Comparison of ENCODE assay signal across 35 cellular contexts in the genomic region with DNA sequence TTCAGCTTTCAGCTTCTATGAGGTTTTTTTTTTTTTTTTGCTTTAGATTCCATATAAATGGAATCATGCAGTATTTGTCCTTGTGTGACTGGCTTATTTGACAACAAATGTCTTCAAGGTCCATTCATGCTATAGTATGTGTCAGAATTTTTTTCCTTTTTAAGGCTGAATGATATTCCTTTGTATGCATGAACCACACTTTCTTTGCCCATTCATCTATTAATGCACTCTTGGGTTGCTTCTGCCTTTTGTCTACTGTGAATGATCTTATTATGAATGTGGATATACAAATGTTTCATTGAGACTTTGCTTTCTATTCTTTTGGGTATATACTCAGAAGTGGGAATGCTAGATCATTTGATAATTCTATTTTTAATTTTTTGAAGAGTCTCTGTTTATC. TPM values are rescaled to one million over a fixed set of nuclear protein-coding genes. Genes with fewer than 3 reads are reported as not detected.
"Had no signal": no experiment of that assay in that cellular context is flagged by ENCODE, and none has a peak within 500 bp of the region (broad histone marks: within the 10 kb centered on the region; RNA-seq: fewer than 3 reads in every experiment).

No MANE protein-coding gene starts in this region.

- H3K27ac Mint-ChIP-seq: activated naive CD4-positive, alpha-beta T cell treated with anti-CD3 and anti-CD28 coated beads for 36 hours; activated naive CD4-positive, alpha-beta T cell treated with anti-CD3 and anti-CD28 coated beads, Interleukin-2, amount 10 ng/mL, durations not matched to agents 7 days and 5 days; activated naive CD4-positive, alpha-beta T cell treated with anti-CD3 and anti-CD28 coated beads, Interleukin-2, amount 50 U/mL, for 24 hours; activated naive CD4-positive, alpha-beta T cell treated with anti-CD3 and anti-CD28 coated beads, Interleukin-2, amount 50 U/mL, for 72 hours; activated naive CD8-positive, alpha-beta T cell; activated naive CD8-positive, alpha-beta T cell treated with anti-CD3 and anti-CD28 coated beads for 36 hours; activated naive CD8-positive, alpha-beta T cell treated with anti-CD3 and anti-CD28 coated beads, Interleukin-2, amount 10 ng/mL, durations not matched to agents 7 days and 5 days; activated naive CD8-positive, alpha-beta T cell treated with anti-CD3 and anti-CD28 coated beads, Interleukin-2, amount 50 U/mL, for 24 hours; activated T-cell treated with anti-CD3 and anti-CD28 coated beads, Interleukin-2, amount 50 U/mL, for 24 hours; activated T-cell treated with anti-CD3 and anti-CD28 coated beads, Interleukin-2, amount 50 U/mL, for 72 hours; activated T-helper 1 cell treated with anti-CD3 and anti-CD28 coated beads, Interleukin-12 subunit alpha, Interleukin-12 subunit beta, Interleukin-2, Interleukin-4 antibody, amounts not matched to agents 30 ng/mL and 10 ng/mL and 1 ng/mL, durations not matched to agents 14 hours and 24 hours and 36 hours; activated T-helper 17 cell treated with anti-CD3 and anti-CD28 coated beads, Interleukin-2, amount 50 U/mL, for 72 hours; activated T-helper 2 cell treated with anti-CD3 and anti-CD28 coated beads, Interferon-gamma antibody, Interleukin-2, Interleukin-4, amounts not matched to agents 10 μg/mL and 5 μg/mL and 100 μg/mL, durations not matched to agents 14 hours and 24 hours and 36 hours had no signal

- DNase-seq: activated effector memory CD4-positive, alpha-beta T cell treated with anti-CD3 and anti-CD28 coated beads, Interleukin-2, amount 50 U/mL, for 16 hours; activated effector memory CD4-positive, alpha-beta T cell treated with Interleukin-2 at 50 U/mL for 16 hours; activated gamma-delta T cell; activated gamma-delta T cell treated with Interleukin-2 at 50 U/mL for 16 hours; activated naive CD4-positive, alpha-beta T cell; activated naive CD4-positive, alpha-beta T cell treated with anti-CD3 and anti-CD28 coated beads for 36 hours; activated naive CD4-positive, alpha-beta T cell treated with anti-CD3 and anti-CD28 coated beads, Interleukin-2, amount 10 ng/mL, durations not matched to agents 7 days and 5 days; activated naive CD4-positive, alpha-beta T cell treated with anti-CD3 and anti-CD28 coated beads, Interleukin-2, amount 50 U/mL, for 16 hours; activated naive CD4-positive, alpha-beta T cell treated with Interleukin-2 at 50 U/mL for 16 hours; activated naive CD8-positive, alpha-beta T cell treated with anti-CD3 and anti-CD28 coated beads for 36 hours; activated naive CD8-positive, alpha-beta T cell treated with anti-CD3 and anti-CD28 coated beads, Interleukin-2, amount 10 ng/mL, durations not matched to agents 7 days and 5 days; activated naive CD8-positive, alpha-beta T cell treated with anti-CD3 and anti-CD28 coated beads, Interleukin-2, amount 50 U/mL, for 24 hours; activated T-cell treated with anti-CD3 and anti-CD28 coated beads, Interleukin-2, amount 50 U/mL, for 1 hour; activated T-cell treated with anti-CD3 and anti-CD28 coated beads, Interleukin-2, amount 50 U/mL, for 24 hours; activated T-cell treated with anti-CD3 and anti-CD28 coated beads, Interleukin-2, amount 50 U/mL, for 4 hours; activated T-cell treated with anti-CD3 and anti-CD28 coated beads, Interleukin-2, amount 50 U/mL, for 48 hours; activated T-cell treated with anti-CD3 and anti-CD28 coated beads, Interleukin-2, amount 50 U/mL, for 72 hours; amniotic stem cell; amygdala; anterior cingulate cortex; aorta; body of pancreas; brain microvascular endothelial cell; caudate nucleus; central memory CD4-positive, alpha-beta T cell; cerebellar nuclear complex had no signal

- H3K9me3 Mint-ChIP-seq: activated naive CD4-positive, alpha-beta T cell treated with anti-CD3 and anti-CD28 coated beads for 36 hours; activated naive CD4-positive, alpha-beta T cell treated with anti-CD3 and anti-CD28 coated beads, Interleukin-2, amount 10 ng/mL, durations not matched to agents 7 days and 5 days; activated naive CD4-positive, alpha-beta T cell treated with anti-CD3 and anti-CD28 coated beads, Interleukin-2, amount 50 U/mL, for 24 hours; activated naive CD4-positive, alpha-beta T cell treated with anti-CD3 and anti-CD28 coated beads, Interleukin-2, amount 50 U/mL, for 72 hours; activated naive CD8-positive, alpha-beta T cell treated with anti-CD3 and anti-CD28 coated beads for 36 hours; activated naive CD8-positive, alpha-beta T cell treated with anti-CD3 and anti-CD28 coated beads, Interleukin-2, amount 10 ng/mL, durations not matched to agents 7 days and 5 days; activated naive CD8-positive, alpha-beta T cell treated with anti-CD3 and anti-CD28 coated beads, Interleukin-2, amount 50 U/mL, for 24 hours; activated T-cell treated with anti-CD3 and anti-CD28 coated beads, Interleukin-2, amount 50 U/mL, for 24 hours; activated T-cell treated with anti-CD3 and anti-CD28 coated beads, Interleukin-2, amount 50 U/mL, for 4 hours; activated T-cell treated with anti-CD3 and anti-CD28 coated beads, Interleukin-2, amount 50 U/mL, for 72 hours; activated T-helper 1 cell treated with anti-CD3 and anti-CD28 coated beads, Interleukin-12 subunit alpha, Interleukin-12 subunit beta, Interleukin-2, Interleukin-4 antibody, amounts not matched to agents 30 ng/mL and 10 ng/mL and 1 ng/mL, durations not matched to agents 14 hours and 24 hours and 36 hours; activated T-helper 17 cell treated with anti-CD3 and anti-CD28 coated beads, Interleukin-2, amount 50 U/mL, for 72 hours; activated T-helper 2 cell treated with anti-CD3 and anti-CD28 coated beads, Interferon-gamma antibody, Interleukin-2, Interleukin-4, amounts not matched to agents 10 μg/mL and 5 μg/mL and 100 μg/mL, durations not matched to agents 14 hours and 24 hours and 36 hours; brain; central memory CD8-positive, alpha-beta T cell had no signal

- H3K36me3 Mint-ChIP-seq: activated naive CD4-positive, alpha-beta T cell treated with anti-CD3 and anti-CD28 coated beads, Interleukin-2, amount 10 ng/mL, durations not matched to agents 7 days and 5 days; activated naive CD4-positive, alpha-beta T cell treated with anti-CD3 and anti-CD28 coated beads, Interleukin-2, amount 50 U/mL, for 24 hours; activated naive CD4-positive, alpha-beta T cell treated with anti-CD3 and anti-CD28 coated beads, Interleukin-2, amount 50 U/mL, for 72 hours; activated naive CD8-positive, alpha-beta T cell; activated naive CD8-positive, alpha-beta T cell treated with anti-CD3 and anti-CD28 coated beads for 36 hours; activated naive CD8-positive, alpha-beta T cell treated with anti-CD3 and anti-CD28 coated beads, Interleukin-2, amount 10 ng/mL, durations not matched to agents 7 days and 5 days; brain had no signal

- ATAC-seq: activated naive CD4-positive, alpha-beta T cell treated with anti-CD3 and anti-CD28 coated beads, Interleukin-2, amount 50 U/mL, for 72 hours; activated naive CD8-positive, alpha-beta T cell treated with anti-CD3 and anti-CD28 coated beads, Interleukin-2, amount 50 U/mL, for 24 hours; activated T-cell treated with anti-CD3 and anti-CD28 coated beads, Interleukin-2, amount 50 U/mL, for 4 hours; activated T-cell treated with anti-CD3 and anti-CD28 coated beads, Interleukin-2, amount 50 U/mL, for 72 hours; activated T-helper 17 cell treated with anti-CD3 and anti-CD28 coated beads, Interleukin-2, amount 50 U/mL, for 72 hours; body of pancreas had no signal

- H3K4me1 Mint-ChIP-seq: activated naive CD4-positive, alpha-beta T cell treated with anti-CD3 and anti-CD28 coated beads, Interleukin-2, amount 50 U/mL, for 24 hours; activated T-helper 17 cell treated with anti-CD3 and anti-CD28 coated beads, Interleukin-2, amount 50 U/mL, for 72 hours; central memory CD8-positive, alpha-beta T cell had no signal

- H3K4me3 Mint-ChIP-seq: activated naive CD4-positive, alpha-beta T cell treated with anti-CD3 and anti-CD28 coated beads for 36 hours; activated naive CD4-positive, alpha-beta T cell treated with anti-CD3 and anti-CD28 coated beads, Interleukin-2, amount 10 ng/mL, durations not matched to agents 7 days and 5 days; activated naive CD4-positive, alpha-beta T cell treated with anti-CD3 and anti-CD28 coated beads, Interleukin-2, amount 50 U/mL, for 24 hours; activated naive CD8-positive, alpha-beta T cell; activated naive CD8-positive, alpha-beta T cell treated with anti-CD3 and anti-CD28 coated beads for 36 hours; activated naive CD8-positive, alpha-beta T cell treated with anti-CD3 and anti-CD28 coated beads, Interleukin-2, amount 10 ng/mL, durations not matched to agents 7 days and 5 days; activated naive CD8-positive, alpha-beta T cell treated with anti-CD3 and anti-CD28 coated beads, Interleukin-2, amount 50 U/mL, for 24 hours; activated T-cell treated with anti-CD3 and anti-CD28 coated beads, Interleukin-2, amount 50 U/mL, for 24 hours; activated T-cell treated with anti-CD3 and anti-CD28 coated beads, Interleukin-2, amount 50 U/mL, for 4 hours; activated T-cell treated with anti-CD3 and anti-CD28 coated beads, Interleukin-2, amount 50 U/mL, for 72 hours; activated T-helper 1 cell treated with anti-CD3 and anti-CD28 coated beads, Interleukin-12 subunit alpha, Interleukin-12 subunit beta, Interleukin-2, Interleukin-4 antibody, amounts not matched to agents 30 ng/mL and 10 ng/mL and 1 ng/mL, durations not matched to agents 14 hours and 24 hours and 36 hours; activated T-helper 17 cell treated with anti-CD3 and anti-CD28 coated beads, Interleukin-2, amount 50 U/mL, for 72 hours; brain; central memory CD8-positive, alpha-beta T cell had no signal

RNA-seq across cellular contexts. Expression of a gene that starts 27.0 kb away (rescaled TPM):
- total RNA-seq: bronchial epithelial cell had no signal
